8 cellular contexts compared by ENCODE assay signal in genomic region chr3:30649572-30650310, GRCh38. TPM values are rescaled to one million over a fixed set of nuclear protein-coding genes. Genes with fewer than 3 reads are reported as not detected.
DNase-seq lines count a peak whose midpoint lies in the region; ATAC-seq and TF ChIP-seq lines count a peak whose summit lies in the region.

No MANE protein-coding gene starts in this region.

- peaks cover 98% of the 10 kb centered on the region for H3K4me1 Mint-ChIP-seq in activated naive CD8-positive, alpha-beta T cell treated with anti-CD3 and anti-CD28 coated beads, Interleukin-2, amount 50 U/mL, for 24 hours

- H3K27me3 Mint-ChIP-seq in activated naive CD8-positive, alpha-beta T cell treated with anti-CD3 and anti-CD28 coated beads, Interleukin-2, amount 50 U/mL, for 24 hours = no peaks in the 10 kb centered on the region

- TF ChIP-seq POLR2A in uterus (IDR thresholded peaks at IDR 0.05) = no peak

- no peak for TF ChIP-seq CTCF in neutrophil (IDR thresholded peaks at IDR 0.05)
- no peak for TF ChIP-seq CTCF in uterus (IDR thresholded peaks at IDR 0.05)

- H3K4me3 ChIP-seq in neutrophil (ENCODE audit: low read depth in 1 of 2, low read length in 1 of 2) (peak overlapping the region; percentile 37 to 53), uterus (no peak overlapping the region)

- H3K9me3 ChIP-seq in neutrophil = no peaks in the 10 kb centered on the region
- no peaks in the 10 kb centered on the region for H3K9me3 ChIP-seq in uterus

- peak; percentile 56 for ATAC-seq in Right ventricle myocardium inferior
- ATAC-seq in HG03378 (IDR thresholded peaks at IDR 0.05; ENCODE audit: unreplicated experiment) = peak; percentile 64
- no peak for ATAC-seq in activated naive CD8-positive, alpha-beta T cell treated with anti-CD3 and anti-CD28 coated beads, Interleukin-2, amount 50 U/mL, for 24 hours

- peaks cover 4% of the 10 kb centered on the region for H3K9me3 Mint-ChIP-seq in activated naive CD8-positive, alpha-beta T cell treated with anti-CD3 and anti-CD28 coated beads, Interleukin-2, amount 50 U/mL, for 24 hours

- intact Hi-C loops in Right ventricle myocardium inferior (cut with DNase I) (loop anchor here (5.0 kb wide), 1 partner anchor 38 kb away; no protein-coding TSS in a partner anchor), cardiac septum (cut with DNase I) (no loop called here), uterus (cut with DNase I; ENCODE audit: low total_unique reads) (no loop called here)

- no peaks in the 10 kb centered on the region for H3K27me3 ChIP-seq in neutrophil
- H3K27me3 ChIP-seq in uterus = no peaks in the 10 kb centered on the region

- DNase-seq in Right ventricle myocardium inferior (ENCODE audit: missing footprints) = no peak
- DNase-seq in cardiac septum (ENCODE audit: low spot score) = no peak
- no peak for DNase-seq in activated naive CD8-positive, alpha-beta T cell treated with anti-CD3 and anti-CD28 coated beads, Interleukin-2, amount 50 U/mL, for 24 hours
- DNase-seq in DMS79 treated with DMSO at 0.1 percent for 48 hours (lab: John Stamatoyannopoulos, UW) = no peak
- DNase-seq in H4 (ENCODE audit: low spot score) = no peak
- no peak for DNase-seq in uterus

- H3K36me3 Mint-ChIP-seq in activated naive CD8-positive, alpha-beta T cell treated with anti-CD3 and anti-CD28 coated beads, Interleukin-2, amount 50 U/mL, for 24 hours (ENCODE audit: low read depth) = peaks cover 95% of the 10 kb centered on the region

- no peak overlapping the region for H3K4me3 Mint-ChIP-seq in activated naive CD8-positive, alpha-beta T cell treated with anti-CD3 and anti-CD28 coated beads, Interleukin-2, amount 50 U/mL, for 24 hours

- peaks cover 89% of the 10 kb centered on the region for H3K36me3 ChIP-seq in neutrophil
- no peaks in the 10 kb centered on the region for H3K36me3 ChIP-seq in uterus

- H3K4me1 ChIP-seq in neutrophil (ENCODE audit: control insufficient read depth in 1 of 2, insufficient read depth in 1 of 2, low read depth in 1 of 2, low read length in 1 of 2) (peaks cover 79 to 80% of the 10 kb centered on the region in 2 experiments), uterus (peaks cover 0 to 5% of the 10 kb centered on the region in 2 donors)

- H3K27ac ChIP-seq in neutrophil = peak overlapping the region; percentile 94
- peak overlapping the region in 1 of 2 donors; percentile 14 for H3K27ac ChIP-seq in uterus

- peak overlapping the region; percentile 93 for H3K27ac Mint-ChIP-seq in activated naive CD8-positive, alpha-beta T cell treated with anti-CD3 and anti-CD28 coated beads, Interleukin-2, amount 50 U/mL, for 24 hours

RNA-seq across cellular contexts. Expression of gene TGFBR2, which starts 43.3 kb away (rescaled TPM):
- total RNA-seq in Right ventricle myocardium inferior = 186 TPM
- total RNA-seq in cardiac septum = 66.7 TPM
- 9.0 and 13.4 TPM in 2 replicates for total RNA-seq in H4 (2014; rRNA removed; shearing (Covaris generic))
- 100 to 1,000 TPM in 3 of 4 donors, 10 to 100 TPM in 1; 95.3 to 255 (median 211) TPM for total RNA-seq in uterus

Comparison
In these comparisons a context has a peak if more than half of its experiments do, and no peak if none do; other contexts are left out.
1. H3K4me3 ChIP-seq: peak in neutrophil (2 of 2); none in uterus (0 of 2).